Comparison of ENCODE assay signal across 1 cellular context in the genomic region with DNA sequence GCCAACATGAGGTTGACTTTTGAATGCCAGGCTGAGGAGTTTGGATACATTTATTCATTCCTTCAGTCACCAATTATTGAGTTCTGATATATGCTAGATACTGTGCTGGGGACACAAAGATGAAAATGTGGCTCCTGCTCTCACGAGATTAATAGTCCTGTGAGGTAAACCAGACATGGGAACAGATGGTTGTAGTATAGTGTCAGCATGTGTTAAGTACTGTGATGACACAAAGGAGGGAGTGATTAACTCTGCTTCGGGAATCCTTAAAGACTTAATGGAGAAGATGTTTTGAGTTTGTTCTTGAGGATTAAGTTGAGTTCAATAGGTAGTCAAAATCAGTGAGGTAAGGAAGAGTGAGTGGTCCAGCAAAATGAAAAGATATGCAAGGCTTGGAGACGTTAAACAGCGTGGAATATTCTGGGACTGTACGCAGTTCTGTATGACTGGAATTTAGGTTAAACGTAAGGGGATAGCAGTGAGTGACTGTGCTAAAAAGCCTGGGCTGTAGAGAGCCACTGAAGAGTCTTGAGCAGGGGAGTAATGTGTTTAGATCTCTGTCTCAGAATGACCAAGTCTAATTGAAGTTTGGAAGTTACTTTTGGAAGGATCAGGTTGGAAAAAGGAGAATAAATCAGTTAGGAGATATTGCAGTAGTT.
TF ChIP-seq lines count a peak whose summit lies in the region.

No MANE protein-coding gene starts in this region.

TF ChIP-seq in GM12878, 131 proteins besides CTCF, POLR2A, EP300 and RAD21:
- no peak for TF ChIP-seq CBX5 (IDR thresholded peaks at IDR 0.05; ENCODE audit: low read depth)
- TF ChIP-seq, protein P1, sequence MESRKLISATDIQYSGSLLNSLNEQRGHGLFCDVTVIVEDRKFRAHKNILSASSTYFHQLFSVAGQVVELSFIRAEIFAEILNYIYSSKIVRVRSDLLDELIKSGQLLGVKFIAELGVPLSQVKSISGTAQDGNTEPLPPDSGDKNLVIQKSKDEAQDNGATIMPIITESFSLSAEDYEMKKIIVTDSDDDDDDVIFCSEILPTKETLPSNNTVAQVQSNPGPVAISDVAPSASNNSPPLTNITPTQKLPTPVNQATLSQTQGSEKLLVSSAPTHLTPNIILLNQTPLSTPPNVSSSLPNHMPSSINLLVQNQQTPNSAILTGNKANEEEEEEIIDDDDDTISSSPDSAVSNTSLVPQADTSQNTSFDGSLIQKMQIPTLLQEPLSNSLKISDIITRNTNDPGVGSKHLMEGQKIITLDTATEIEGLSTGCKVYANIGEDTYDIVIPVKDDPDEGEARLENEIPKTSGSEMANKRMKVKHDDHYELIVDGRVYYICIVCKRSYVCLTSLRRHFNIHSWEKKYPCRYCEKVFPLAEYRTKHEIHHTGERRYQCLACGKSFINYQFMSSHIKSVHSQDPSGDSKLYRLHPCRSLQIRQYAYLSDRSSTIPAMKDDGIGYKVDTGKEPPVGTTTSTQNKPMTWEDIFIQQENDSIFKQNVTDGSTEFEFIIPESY (IDR thresholded peaks at IDR 0.05) = no peak
- TF ChIP-seq WRNIP1 (IDR thresholded peaks at IDR 0.05; ENCODE audit: borderline replicate concordance, low read depth, low read length) = no peak
- TF ChIP-seq KLF5 (IDR thresholded peaks at IDR 0.05; ENCODE audit: partially characterized antibody) = no peak
- TF ChIP-seq EED (IDR thresholded peaks at IDR 0.05; ENCODE audit: low read depth) = no peak
- no peak for TF ChIP-seq NFYA (IDR thresholded peaks at IDR 0.05; ENCODE audit: borderline replicate concordance, low read depth, low read length)
- TF ChIP-seq, protein P2, sequence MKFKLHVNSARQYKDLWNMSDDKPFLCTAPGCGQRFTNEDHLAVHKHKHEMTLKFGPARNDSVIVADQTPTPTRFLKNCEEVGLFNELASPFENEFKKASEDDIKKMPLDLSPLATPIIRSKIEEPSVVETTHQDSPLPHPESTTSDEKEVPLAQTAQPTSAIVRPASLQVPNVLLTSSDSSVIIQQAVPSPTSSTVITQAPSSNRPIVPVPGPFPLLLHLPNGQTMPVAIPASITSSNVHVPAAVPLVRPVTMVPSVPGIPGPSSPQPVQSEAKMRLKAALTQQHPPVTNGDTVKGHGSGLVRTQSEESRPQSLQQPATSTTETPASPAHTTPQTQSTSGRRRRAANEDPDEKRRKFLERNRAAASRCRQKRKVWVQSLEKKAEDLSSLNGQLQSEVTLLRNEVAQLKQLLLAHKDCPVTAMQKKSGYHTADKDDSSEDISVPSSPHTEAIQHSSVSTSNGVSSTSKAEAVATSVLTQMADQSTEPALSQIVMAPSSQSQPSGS (IDR thresholded peaks at IDR 0.05; ENCODE audit: low read length) = no peak
- TF ChIP-seq CREM (IDR thresholded peaks at IDR 0.05; ENCODE audit: low read depth) = no peak
- TF ChIP-seq CBX3 (IDR thresholded peaks at IDR 0.05; ENCODE audit: borderline replicate concordance, low read depth) = no peak
- TF ChIP-seq ZNF274 (IDR thresholded peaks at IDR 0.05; ENCODE audit: insufficient read depth, insufficient read length) = no peak
- TF ChIP-seq, protein P3, sequence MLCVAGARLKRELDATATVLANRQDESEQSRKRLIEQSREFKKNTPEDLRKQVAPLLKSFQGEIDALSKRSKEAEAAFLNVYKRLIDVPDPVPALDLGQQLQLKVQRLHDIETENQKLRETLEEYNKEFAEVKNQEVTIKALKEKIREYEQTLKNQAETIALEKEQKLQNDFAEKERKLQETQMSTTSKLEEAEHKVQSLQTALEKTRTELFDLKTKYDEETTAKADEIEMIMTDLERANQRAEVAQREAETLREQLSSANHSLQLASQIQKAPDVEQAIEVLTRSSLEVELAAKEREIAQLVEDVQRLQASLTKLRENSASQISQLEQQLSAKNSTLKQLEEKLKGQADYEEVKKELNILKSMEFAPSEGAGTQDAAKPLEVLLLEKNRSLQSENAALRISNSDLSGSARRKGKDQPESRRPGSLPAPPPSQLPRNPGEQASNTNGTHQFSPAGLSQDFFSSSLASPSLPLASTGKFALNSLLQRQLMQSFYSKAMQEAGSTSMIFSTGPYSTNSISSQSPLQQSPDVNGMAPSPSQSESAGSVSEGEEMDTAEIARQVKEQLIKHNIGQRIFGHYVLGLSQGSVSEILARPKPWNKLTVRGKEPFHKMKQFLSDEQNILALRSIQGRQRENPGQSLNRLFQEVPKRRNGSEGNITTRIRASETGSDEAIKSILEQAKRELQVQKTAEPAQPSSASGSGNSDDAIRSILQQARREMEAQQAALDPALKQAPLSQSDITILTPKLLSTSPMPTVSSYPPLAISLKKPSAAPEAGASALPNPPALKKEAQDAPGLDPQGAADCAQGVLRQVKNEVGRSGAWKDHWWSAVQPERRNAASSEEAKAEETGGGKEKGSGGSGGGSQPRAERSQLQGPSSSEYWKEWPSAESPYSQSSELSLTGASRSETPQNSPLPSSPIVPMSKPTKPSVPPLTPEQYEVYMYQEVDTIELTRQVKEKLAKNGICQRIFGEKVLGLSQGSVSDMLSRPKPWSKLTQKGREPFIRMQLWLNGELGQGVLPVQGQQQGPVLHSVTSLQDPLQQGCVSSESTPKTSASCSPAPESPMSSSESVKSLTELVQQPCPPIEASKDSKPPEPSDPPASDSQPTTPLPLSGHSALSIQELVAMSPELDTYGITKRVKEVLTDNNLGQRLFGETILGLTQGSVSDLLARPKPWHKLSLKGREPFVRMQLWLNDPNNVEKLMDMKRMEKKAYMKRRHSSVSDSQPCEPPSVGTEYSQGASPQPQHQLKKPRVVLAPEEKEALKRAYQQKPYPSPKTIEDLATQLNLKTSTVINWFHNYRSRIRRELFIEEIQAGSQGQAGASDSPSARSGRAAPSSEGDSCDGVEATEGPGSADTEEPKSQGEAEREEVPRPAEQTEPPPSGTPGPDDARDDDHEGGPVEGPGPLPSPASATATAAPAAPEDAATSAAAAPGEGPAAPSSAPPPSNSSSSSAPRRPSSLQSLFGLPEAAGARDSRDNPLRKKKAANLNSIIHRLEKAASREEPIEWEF (IDR thresholded peaks at IDR 0.05; ENCODE audit: insufficient replicate concordance, low read depth, low read length) = no peak
- TF ChIP-seq ZNF384 (IDR thresholded peaks at IDR 0.05; ENCODE audit: borderline replicate concordance, low read depth, low read length) = no peak
- no peak for TF ChIP-seq IRF5 (IDR thresholded peaks at IDR 0.05; ENCODE audit: borderline replicate concordance)
- TF ChIP-seq, protein P4, sequence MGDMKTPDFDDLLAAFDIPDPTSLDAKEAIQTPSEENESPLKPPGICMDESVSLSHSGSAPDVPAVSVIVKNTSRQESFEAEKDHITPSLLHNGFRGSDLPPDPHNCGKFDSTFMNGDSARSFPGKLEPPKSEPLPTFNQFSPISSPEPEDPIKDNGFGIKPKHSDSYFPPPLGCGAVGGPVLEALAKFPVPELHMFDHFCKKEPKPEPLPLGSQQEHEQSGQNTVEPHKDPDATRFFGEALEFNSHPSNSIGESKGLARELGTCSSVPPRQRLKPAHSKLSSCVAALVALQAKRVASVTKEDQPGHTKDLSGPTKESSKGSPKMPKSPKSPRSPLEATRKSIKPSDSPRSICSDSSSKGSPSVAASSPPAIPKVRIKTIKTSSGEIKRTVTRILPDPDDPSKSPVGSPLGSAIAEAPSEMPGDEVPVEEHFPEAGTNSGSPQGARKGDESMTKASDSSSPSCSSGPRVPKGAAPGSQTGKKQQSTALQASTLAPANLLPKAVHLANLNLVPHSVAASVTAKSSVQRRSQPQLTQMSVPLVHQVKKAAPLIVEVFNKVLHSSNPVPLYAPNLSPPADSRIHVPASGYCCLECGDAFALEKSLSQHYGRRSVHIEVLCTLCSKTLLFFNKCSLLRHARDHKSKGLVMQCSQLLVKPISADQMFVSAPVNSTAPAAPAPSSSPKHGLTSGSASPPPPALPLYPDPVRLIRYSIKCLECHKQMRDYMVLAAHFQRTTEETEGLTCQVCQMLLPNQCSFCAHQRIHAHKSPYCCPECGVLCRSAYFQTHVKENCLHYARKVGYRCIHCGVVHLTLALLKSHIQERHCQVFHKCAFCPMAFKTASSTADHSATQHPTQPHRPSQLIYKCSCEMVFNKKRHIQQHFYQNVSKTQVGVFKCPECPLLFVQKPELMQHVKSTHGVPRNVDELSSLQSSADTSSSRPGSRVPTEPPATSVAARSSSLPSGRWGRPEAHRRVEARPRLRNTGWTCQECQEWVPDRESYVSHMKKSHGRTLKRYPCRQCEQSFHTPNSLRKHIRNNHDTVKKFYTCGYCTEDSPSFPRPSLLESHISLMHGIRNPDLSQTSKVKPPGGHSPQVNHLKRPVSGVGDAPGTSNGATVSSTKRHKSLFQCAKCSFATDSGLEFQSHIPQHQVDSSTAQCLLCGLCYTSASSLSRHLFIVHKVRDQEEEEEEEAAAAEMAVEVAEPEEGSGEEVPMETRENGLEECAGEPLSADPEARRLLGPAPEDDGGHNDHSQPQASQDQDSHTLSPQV (IDR thresholded peaks at IDR 0.05) = no peak
- TF ChIP-seq PRDM15 (CRISPR knock-in tag; IDR thresholded peaks at IDR 0.05) = no peak
- no peak for TF ChIP-seq SIX5 (IDR thresholded peaks at IDR 0.05; ENCODE audit: low read depth, low read length, severe bottlenecking)
- no peak for TF ChIP-seq HCFC1 (IDR thresholded peaks at IDR 0.05; ENCODE audit: low read length)
- no peak for TF ChIP-seq KDM1A (IDR thresholded peaks at IDR 0.05; ENCODE audit: borderline replicate concordance)
- no peak for TF ChIP-seq JUND (IDR thresholded peaks at IDR 0.05; ENCODE audit: low read depth, low read length)
- TF ChIP-seq SRF (IDR thresholded peaks at IDR 0.05; ENCODE audit: low read depth in 2 of 2, low read length in 2 of 2) = no peak
